ENCODE assay signal across 15 cellular contexts in genomic region chr2:11499081-11499743, GRCh38. TPM values are rescaled to one million over a fixed set of nuclear protein-coding genes. Genes with fewer than 3 reads are reported as not detected.
DNase-seq lines count a peak whose midpoint lies in the region; ATAC-seq and TF ChIP-seq lines count a peak whose summit lies in the region.
"Had no signal": no experiment of that assay in that cellular context is flagged by ENCODE, and none has a peak within 500 bp of the region (broad histone marks: within the 10 kb centered on the region; RNA-seq: fewer than 3 reads in every experiment).

No MANE protein-coding gene starts in this region.

- no peak overlapping the region for H3K4me2 ChIP-seq in GM23338

- no peak overlapping the region for H2AFZ ChIP-seq in GM23338

- H3K27ac ChIP-seq in GM23338 (ENCODE audit: low read depth) = no peak overlapping the region

- no peak overlapping the region for H3K4me3 Mint-ChIP-seq in GM23338
- no peak overlapping the region for H3K4me3 Mint-ChIP-seq in WTC11
- no peak overlapping the region for H3K4me3 Mint-ChIP-seq in activated T-helper 1 cell treated with anti-CD3 and anti-CD28 coated beads, Interleukin-12 subunit alpha, Interleukin-12 subunit beta, Interleukin-2, Interleukin-4 antibody, amounts not matched to agents 30 ng/mL and 10 ng/mL and 1 ng/mL, durations not matched to agents 14 hours and 24 hours and 36 hours
- H3K4me3 Mint-ChIP-seq: activated CD4-positive, alpha-beta T cell treated with anti-CD3 and anti-CD28 coated beads, Interleukin-2, amount 10 ng/mL, durations not matched to agents 7 days and 5 days; HFFc6 had no signal

- DNase-seq in GM23338 (ENCODE audit: low spot score) (no peak), WTC11 (ENCODE audit: low spot score) (no peak), left kidney (ENCODE audit: low read depth, low spot score) (peak; percentile 46), putamen (ENCODE audit: low spot score) (peak; percentile 78), GM20000 (ENCODE audit: low spot score) (no peak)
- DNase-seq in activated effector memory CD4-positive, alpha-beta T cell treated with Interleukin-2 at 50 U/mL for 16 hours = no peak
- no peak for DNase-seq in activated T-helper 1 cell treated with anti-CD3 and anti-CD28 coated beads, Interleukin-12 subunit alpha, Interleukin-12 subunit beta, Interleukin-2, Interleukin-4 antibody, amounts not matched to agents 30 ng/mL and 10 ng/mL and 1 ng/mL, durations not matched to agents 14 hours and 24 hours and 36 hours (ENCODE audit: low spot score)
- DNase-seq: activated CD4-positive, alpha-beta T cell treated with anti-CD3 and anti-CD28 coated beads, Interleukin-2, amount 10 ng/mL, durations not matched to agents 7 days and 5 days; AML-193; HFFc6; NCI-H2029; stimulated activated CD4-positive, alpha-beta T cell treated with anti-CD3 and anti-CD28 coated beads, Interleukin-15, amount 100 ng/mL, for 24 hours; T-helper 1 cell had no signal

- 0 out of 2 replicates have a peak, but pooled peaks cover 3% of the 10 kb centered on the region for H3K36me3 ChIP-seq in GM23338 (ENCODE audit: insufficient read depth)

- no peak overlapping the region for H3K4me3 ChIP-seq in GM23338
- H3K4me3 ChIP-seq: K562 had no signal

- H3K27ac Mint-ChIP-seq in GM23338 = no peak overlapping the region
- H3K27ac Mint-ChIP-seq in WTC11 = peak overlapping the region; percentile 37; the same call in 1 of the 2 replicates
- no peak overlapping the region for H3K27ac Mint-ChIP-seq in activated T-helper 1 cell treated with anti-CD3 and anti-CD28 coated beads, Interleukin-12 subunit alpha, Interleukin-12 subunit beta, Interleukin-2, Interleukin-4 antibody, amounts not matched to agents 30 ng/mL and 10 ng/mL and 1 ng/mL, durations not matched to agents 14 hours and 24 hours and 36 hours
- H3K27ac Mint-ChIP-seq: activated CD4-positive, alpha-beta T cell treated with anti-CD3 and anti-CD28 coated beads, Interleukin-2, amount 10 ng/mL, durations not matched to agents 7 days and 5 days; HFFc6 had no signal

- no peaks in the 10 kb centered on the region; the same call in 1 of the 2 replicates for H3F3A ChIP-seq in GM23338 (replicated peaks; ENCODE audit: low read depth)

- ATAC-seq in GM23338 = peak; percentile 35
- no peak for ATAC-seq in WTC11
- no peak for ATAC-seq in GM18517 (IDR thresholded peaks at IDR 0.05; ENCODE audit: unreplicated experiment)
- ATAC-seq: K562 had no signal

- H3K27me3 Mint-ChIP-seq in GM23338 (ENCODE audit: insufficient read depth, low read depth, poor library complexity) = peaks cover 10% of the 10 kb centered on the region
- H3K27me3 Mint-ChIP-seq in WTC11 (ENCODE audit: low read depth) = no peaks in the 10 kb centered on the region
- peaks cover 6% of the 10 kb centered on the region for H3K27me3 Mint-ChIP-seq in activated T-helper 1 cell treated with anti-CD3 and anti-CD28 coated beads, Interleukin-12 subunit alpha, Interleukin-12 subunit beta, Interleukin-2, Interleukin-4 antibody, amounts not matched to agents 30 ng/mL and 10 ng/mL and 1 ng/mL, durations not matched to agents 14 hours and 24 hours and 36 hours (ENCODE audit: insufficient read depth)

- TF ChIP-seq CTCF in GM23338 (conservative IDR thresholded peaks at IDR 0.05; ENCODE audit: low read depth in 2 of 2) (no peak), WTC11 (IDR thresholded peaks at IDR 0.05) (no peak), GM20000 (IDR thresholded peaks at IDR 0.05; ENCODE audit: extremely low read depth, missing control alignments) (no peak)

- H3K9me3 Mint-ChIP-seq in GM23338 (peaks cover 9% of the 10 kb centered on the region), WTC11 (peaks cover 14% of the 10 kb centered on the region)
- no peaks in the 10 kb centered on the region for H3K9me3 Mint-ChIP-seq in activated T-helper 1 cell treated with anti-CD3 and anti-CD28 coated beads, Interleukin-12 subunit alpha, Interleukin-12 subunit beta, Interleukin-2, Interleukin-4 antibody, amounts not matched to agents 30 ng/mL and 10 ng/mL and 1 ng/mL, durations not matched to agents 14 hours and 24 hours and 36 hours
- H3K9me3 Mint-ChIP-seq: HFFc6 had no signal

- CTCF ChIA-PET in WTC11 (lab: Charles Lee) = interaction anchor here (0.8 to 1.5 kb wide), 2 partner anchors 20 to 85 kb away, joined by 3 to 4 read pairs; no protein-coding TSS in a partner anchor

- no peaks in the 10 kb centered on the region for H3K9me2 ChIP-seq in GM23338 (ENCODE audit: insufficient read depth)

- intact Hi-C loops in activated T-helper 1 cell treated with anti-CD3 and anti-CD28 coated beads, Interleukin-12 subunit alpha, Interleukin-12 subunit beta, Interleukin-2, Interleukin-4 antibody, amounts not matched to agents 30 ng/mL and 10 ng/mL and 1 ng/mL, durations not matched to agents 14 hours and 24 hours and 36 hours (cut with micrococcal nuclease) = no loop called here

- H3K4me1 ChIP-seq in GM23338 (ENCODE audit: insufficient read depth) = peaks cover 24% of the 10 kb centered on the region

- peaks cover 70% of the 10 kb centered on the region for H3K79me2 ChIP-seq in GM23338 (replicated peaks; ENCODE audit: insufficient read depth)

- no peaks in the 10 kb centered on the region for H3K27me3 ChIP-seq in GM23338 (ENCODE audit: insufficient read depth)

- POLR2A ChIA-PET in WTC11 (lab: Charles Lee) = no interaction called here

- H3K36me3 Mint-ChIP-seq in GM23338 (ENCODE audit: low read depth) (peaks cover 10% of the 10 kb centered on the region; the same call in 2 of the 3 replicates), WTC11 (peaks cover 9% of the 10 kb centered on the region)
- H3K36me3 Mint-ChIP-seq in activated T-helper 1 cell treated with anti-CD3 and anti-CD28 coated beads, Interleukin-12 subunit alpha, Interleukin-12 subunit beta, Interleukin-2, Interleukin-4 antibody, amounts not matched to agents 30 ng/mL and 10 ng/mL and 1 ng/mL, durations not matched to agents 14 hours and 24 hours and 36 hours (ENCODE audit: low read depth) = no peaks in the 10 kb centered on the region

- H3K4me1 Mint-ChIP-seq in GM23338 (peaks cover 39% of the 10 kb centered on the region), WTC11 (peaks cover 41% of the 10 kb centered on the region)
- H3K4me1 Mint-ChIP-seq in activated T-helper 1 cell treated with anti-CD3 and anti-CD28 coated beads, Interleukin-12 subunit alpha, Interleukin-12 subunit beta, Interleukin-2, Interleukin-4 antibody, amounts not matched to agents 30 ng/mL and 10 ng/mL and 1 ng/mL, durations not matched to agents 14 hours and 24 hours and 36 hours (ENCODE audit: low read depth) = no peaks in the 10 kb centered on the region

- peaks cover 18% of the 10 kb centered on the region for H4K20me1 ChIP-seq in GM23338 (replicated peaks; ENCODE audit: insufficient read depth)

TF ChIP-seq in GM23338, 12 proteins besides CTCF, POLR2A, EP300 and RAD21 (continues in another document):
- TF ChIP-seq ETS1 (IDR thresholded peaks at IDR 0.05) = no peak

TF ChIP-seq in WTC11, 78 proteins besides CTCF, POLR2A, EP300 and RAD21 (continues in another document):
- peak; percentile 43; the same call in 1 of the 2 replicates for TF ChIP-seq PREB (CRISPR knock-in tag; IDR thresholded peaks at IDR 0.05; ENCODE audit: borderline replicate concordance)
- TF ChIP-seq ZNF396 (CRISPR knock-in tag; IDR thresholded peaks at IDR 0.05; ENCODE audit: borderline replicate concordance) = no peak
- TF ChIP-seq NFE2L1 (CRISPR knock-in tag; IDR thresholded peaks at IDR 0.05) = no peak
- peak; percentile 96 for TF ChIP-seq GABPB1 (CRISPR knock-in tag; IDR thresholded peaks at IDR 0.05)
- no peak for TF ChIP-seq MXD4 (CRISPR knock-in tag; IDR thresholded peaks at IDR 0.05; ENCODE audit: borderline replicate concordance)
- TF ChIP-seq FOXP4 (CRISPR knock-in tag; IDR thresholded peaks at IDR 0.05) = no peak
- no peak for TF ChIP-seq SMAD3 (CRISPR knock-in tag; IDR thresholded peaks at IDR 0.05; ENCODE audit: borderline replicate concordance)
- TF ChIP-seq KAT7 (CRISPR knock-in tag; IDR thresholded peaks at IDR 0.05; ENCODE audit: borderline replicate concordance) = no peak

RNA-seq across cellular contexts. Expression of gene E2F6, which starts 33.3 kb away (rescaled TPM):
- total RNA-seq in GM23338 (2014; rRNA removed; shearing (Covaris generic)) = 20.7 and 30.2 TPM in 2 replicates
- polyA plus RNA-seq in GM23338 (2016; fragmentation: Nextera tagmentation; extraction: Ambion mirVana) = 11.9 and 16.9 TPM in 2 replicates
- total RNA-seq in WTC11 (2021) = 14.2 to 16.0 TPM (median 14.4 TPM) in 3 replicates
- 22.1 and 23.7 TPM in 2 replicates for total RNA-seq in activated T-helper 1 cell treated with anti-CD3 and anti-CD28 coated beads, Interleukin-12 subunit alpha, Interleukin-12 subunit beta, Interleukin-2, Interleukin-4 antibody, amounts not matched to agents 30 ng/mL and 10 ng/mL and 1 ng/mL, durations not matched to agents 14 hours and 24 hours and 36 hours

RNA-seq across cellular contexts. Expression of gene GREB1, which starts 34.6 kb away (rescaled TPM):
- total RNA-seq in GM23338 (2014; rRNA removed; shearing (Covaris generic)) = 35.0 and 36.5 TPM in 2 replicates
- 12.0 and 12.2 TPM in 2 replicates for polyA plus RNA-seq in GM23338 (2016; fragmentation: Nextera tagmentation; extraction: Ambion mirVana)
- total RNA-seq in WTC11 (2021) = 31.9 to 35.7 TPM (median 34.4 TPM) in 3 replicates
- total RNA-seq in activated T-helper 1 cell treated with anti-CD3 and anti-CD28 coated beads, Interleukin-12 subunit alpha, Interleukin-12 subunit beta, Interleukin-2, Interleukin-4 antibody, amounts not matched to agents 30 ng/mL and 10 ng/mL and 1 ng/mL, durations not matched to agents 14 hours and 24 hours and 36 hours = 0.10 and 0.41 TPM in 2 replicates

Comparison
In these comparisons a context has a peak if more than half of its experiments do, and no peak if none do; other contexts are left out.
1. DNase-seq: peak in left kidney (single experiment) and putamen (single experiment); none in GM23338 (single experiment), WTC11 (single experiment), GM20000 (single experiment), activated effector memory CD4-positive, alpha-beta T cell treated with Interleukin-2 at 50 U/mL for 16 hours (single experiment) and activated T-helper 1 cell treated with anti-CD3 and anti-CD28 coated beads, Interleukin-12 subunit alpha, Interleukin-12 subunit beta, Interleukin-2, Interleukin-4 antibody, amounts not matched to agents 30 ng/mL and 10 ng/mL and 1 ng/mL, durations not matched to agents 14 hours and 24 hours and 36 hours (single experiment).
2. RNA of gene GREB1, which starts 34.6 kb away (total RNA-seq): 31.9 to 35.7 TPM in WTC11 and 35.0 to 36.5 TPM in GM23338; 0.10 to 0.41 TPM in activated T-helper 1 cell treated with anti-CD3 and anti-CD28 coated beads, Interleukin-12 subunit alpha, Interleukin-12 subunit beta, Interleukin-2, Interleukin-4 antibody, amounts not matched to agents 30 ng/mL and 10 ng/mL and 1 ng/mL, durations not matched to agents 14 hours and 24 hours and 36 hours; every median in the first group is over 10 times any median in the second.